8 cellular contexts compared by ENCODE assay signal in the genomic region with DNA sequence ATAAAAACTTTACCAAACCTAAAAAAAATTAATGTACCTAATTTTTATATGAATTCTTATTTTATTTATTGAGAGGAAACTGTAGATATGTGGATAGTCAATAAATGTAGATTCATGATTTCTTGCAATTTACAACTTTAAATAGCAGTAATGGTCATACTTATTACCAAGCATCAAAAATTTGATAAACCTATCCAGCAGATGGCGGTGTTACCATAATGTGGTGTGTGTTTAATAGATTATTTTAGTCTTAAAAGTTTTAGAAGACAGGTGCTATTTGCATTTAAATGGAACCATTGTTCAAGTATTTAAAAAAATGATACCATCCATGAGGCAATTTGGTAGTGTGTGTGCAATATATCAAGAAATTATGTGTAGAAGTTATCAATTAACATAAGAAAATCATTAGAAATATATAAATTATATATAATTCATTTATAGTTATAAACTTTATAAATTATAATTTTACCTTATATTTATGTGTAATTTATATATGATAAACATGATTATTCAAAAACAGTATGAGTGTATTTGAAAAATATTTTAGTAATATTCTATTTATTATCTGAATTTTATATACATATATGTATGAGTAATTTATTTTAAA.
DNase-seq lines count a peak whose midpoint lies in the region; ATAC-seq and TF ChIP-seq lines count a peak whose summit lies in the region.

No MANE protein-coding gene starts in this region.

- H3K4me2 ChIP-seq in H9 (ENCODE audit: insufficient read depth, insufficient read length, low read length) = no peak overlapping the region

- H3K9me3 Mint-ChIP-seq in H9 (no peaks in the 10 kb centered on the region), endothelial cell (ENCODE audit: unreplicated experiment) (no peaks in the 10 kb centered on the region)

- H2BK5ac ChIP-seq in H9 (ENCODE audit: insufficient read length, low read length) = no peak overlapping the region

- ATAC-seq in GM21723 (IDR thresholded peaks at IDR 0.05; ENCODE audit: unreplicated experiment) = no peak

- H3K18ac ChIP-seq in H9 (ENCODE audit: insufficient read length, low read depth, low read length) = no peak overlapping the region

- no peak overlapping the region for H3K23ac ChIP-seq in H9 (ENCODE audit: insufficient read length, low read depth, low read length)

- H2AK5ac ChIP-seq in H9 (ENCODE audit: insufficient read length, low read length) = no peak overlapping the region

- H3K56ac ChIP-seq in H9 (ENCODE audit: insufficient read length, low read depth, low read length) = no peak overlapping the region

- H3K4me3 Mint-ChIP-seq in H9 = no peak overlapping the region
- H3K4me3 Mint-ChIP-seq in endothelial cell (ENCODE audit: unreplicated experiment) = no peak overlapping the region

- no peaks in the 10 kb centered on the region for H3K27me3 Mint-ChIP-seq in H9 (ENCODE audit: low read depth)
- H3K27me3 Mint-ChIP-seq in endothelial cell (ENCODE audit: unreplicated experiment) = no peaks in the 10 kb centered on the region

- peak; percentile 53 for TF ChIP-seq CTCF in AG04450 (IDR thresholded peaks at IDR 0.05; ENCODE audit: low read depth, low read length)
- TF ChIP-seq CTCF in H9 (conservative IDR thresholded peaks at IDR 0.05) = peak; percentile 79
- TF ChIP-seq CTCF in endothelial cell (IDR thresholded peaks at IDR 0.05; ENCODE audit: unreplicated experiment) = peak; percentile 70
- TF ChIP-seq CTCF in coronary artery (IDR thresholded peaks at IDR 0.05) = no peak

- H3K27me3 ChIP-seq in AG04450 (ENCODE audit: control insufficient read depth, insufficient read depth, low read length) = no peaks in the 10 kb centered on the region
- no peaks in the 10 kb centered on the region for H3K27me3 ChIP-seq in H9 (ENCODE audit: insufficient read depth, low read length)

- POLR2A ChIA-PET in AG04450 (lab: Yijun Ruan, JAX) = no interaction called here

- no peak overlapping the region for H2AFZ ChIP-seq in H9 (ENCODE audit: low read length)

- H3K79me2 ChIP-seq in H9 (ENCODE audit: insufficient read depth, low read length) = no peaks in the 10 kb centered on the region

- no peaks in the 10 kb centered on the region for H4K20me1 ChIP-seq in H9 (ENCODE audit: control insufficient read depth, insufficient read depth, insufficient read length)

- H3K14ac ChIP-seq in H9 (ENCODE audit: insufficient read depth, low read length) = no peak overlapping the region

- H3K27ac Mint-ChIP-seq in H9 (no peak overlapping the region), endothelial cell (ENCODE audit: unreplicated experiment) (no peak overlapping the region)

- H3K23me2 ChIP-seq in H9 (ENCODE audit: insufficient read length, low read depth, low read length, poor library complexity, severe bottlenecking) = no peaks in the 10 kb centered on the region

- H4K8ac ChIP-seq in H9 (replicated peaks; ENCODE audit: insufficient read length, low read depth, low read length) = no peak overlapping the region

- H3K27ac ChIP-seq in AG04450 (ENCODE audit: low read depth, low read length) (no peak overlapping the region), H9 (ENCODE audit: insufficient read length, low read depth, low read length) (no peak overlapping the region), coronary artery (no peak overlapping the region)

- no peaks in the 10 kb centered on the region for H3K36me3 Mint-ChIP-seq in H9 (ENCODE audit: insufficient read depth in 1 of 3, low read depth in 3 of 3)
- no peaks in the 10 kb centered on the region for H3K36me3 Mint-ChIP-seq in endothelial cell (ENCODE audit: low read depth, unreplicated experiment)

- no peak overlapping the region for H2BK12ac ChIP-seq in H9 (ENCODE audit: insufficient read length, low read depth, low read length)

- H4K91ac ChIP-seq in H9 (ENCODE audit: insufficient read length, low read depth, low read length) = no peak overlapping the region

- no peak overlapping the region for H4K5ac ChIP-seq in H9 (ENCODE audit: insufficient read length, low read depth, low read length)

- no peak overlapping the region for H2BK20ac ChIP-seq in H9 (ENCODE audit: low read depth, low read length, poor library complexity, severe bottlenecking)

- H3K9me3 ChIP-seq in AG04450 (ENCODE audit: control insufficient read depth, insufficient read depth, low read length) = no peaks in the 10 kb centered on the region
- no peaks in the 10 kb centered on the region for H3K9me3 ChIP-seq in H9 (ENCODE audit: control insufficient read depth, low read depth, low read length)

- H3K4me3 ChIP-seq in AG04450 (ENCODE audit: low read depth, low read length) = no peak overlapping the region
- H3K4me3 ChIP-seq in coronary artery = no peak overlapping the region

- no peaks in the 10 kb centered on the region for H3K4me1 Mint-ChIP-seq in H9
- peaks cover 2% of the 10 kb centered on the region for H3K4me1 Mint-ChIP-seq in endothelial cell (ENCODE audit: unreplicated experiment)

- H3T11ph ChIP-seq in H9 (ENCODE audit: low read length) = no peak overlapping the region

- no peaks in the 10 kb centered on the region for H3K79me1 ChIP-seq in H9 (ENCODE audit: insufficient read depth, low read depth, low read length, poor library complexity, severe bottlenecking)

- no peak overlapping the region for H2BK15ac ChIP-seq in H9 (ENCODE audit: low read depth, low read length)

- DNase-seq in AG04450 (ENCODE audit: low read depth, low spot score) = peak; percentile 15
- DNase-seq in H9 = no peak
- peak; percentile 7 for DNase-seq in NCI-H748 treated with DMSO at 0.1 percent for 48 hours (lab: John Stamatoyannopoulos, UW)
- peak; percentile 41 for DNase-seq in endothelial cell (ENCODE audit: low spot score)
- peak; percentile 47 for DNase-seq in renal cortical epithelial cell (ENCODE audit: low read depth)
- no peak for DNase-seq in T-helper 9 cell
- DNase-seq in coronary artery (ENCODE audit: low spot score) = no peak

- no peak overlapping the region for H3K9ac ChIP-seq in H9 (ENCODE audit: extremely low read depth, insufficient read length, low read length)

- CTCF ChIA-PET in AG04450 (lab: Charles Lee) = interaction anchor here (5.8 kb wide), 1 partner anchor 1019 kb away, joined by 42 read pairs; no protein-coding TSS in a partner anchor

- H2BK120ac ChIP-seq in H9 (ENCODE audit: low read depth, low read length, poor library complexity, severe bottlenecking) = no peak overlapping the region

- no CpG with 5 or more reads among the region's 1 CpG for WGBS in H9 (ENCODE audit: extremely low coverage, insufficient read length, low lambda C conversion rate)

- H3K4ac ChIP-seq in H9 (ENCODE audit: low read depth, low read length) = no peak overlapping the region

- H3K4me1 ChIP-seq in H9 (ENCODE audit: insufficient read depth, low read length) = no peaks in the 10 kb centered on the region

Comparison
In these comparisons a context has a peak if more than half of its experiments do, and no peak if none do; other contexts are left out.
1. DNase-seq: peak in AG04450 (single experiment), NCI-H748 treated with DMSO at 0.1 percent for 48 hours (single experiment), endothelial cell (single experiment) and renal cortical epithelial cell (single experiment); none in H9 (single experiment), T-helper 9 cell (single experiment) and coronary artery (single experiment).